ENCODE assay signal across 8 cellular contexts in genomic region chr7:151123485-151124204, GRCh38. TPM values are rescaled to one million over a fixed set of nuclear protein-coding genes. Genes with fewer than 3 reads are reported as not detected.
DNase-seq lines count a peak whose midpoint lies in the region; ATAC-seq, FAIRE-seq and TF ChIP-seq lines count a peak whose summit lies in the region.

No MANE protein-coding gene starts in this region.

- peaks cover 0 to 5% of the 10 kb centered on the region in 2 donors for H3K4me1 ChIP-seq in kidney (ENCODE audit: control insufficient read depth in 1 of 2, insufficient read depth in 1 of 2, low read depth in 1 of 2, low read length in 2 of 2)

- no peaks in the 10 kb centered on the region for H3K9me3 ChIP-seq in kidney (ENCODE audit: control insufficient read depth in 1 of 2, low read length in 2 of 2)

- H3K27ac ChIP-seq in kidney (ENCODE audit: low read depth in 2 of 2, low read length in 2 of 2): no peak overlapping the region

- peak; percentile 95 for TF ChIP-seq CTCF in WTC11 (IDR thresholded peaks at IDR 0.05)
- TF ChIP-seq CTCF in bronchial epithelial cell (IDR thresholded peaks at IDR 0.05; ENCODE audit: insufficient read depth, low read length, severe bottlenecking): peak; percentile 100
- TF ChIP-seq CTCF in kidney (IDR thresholded peaks at IDR 0.05; ENCODE audit: borderline replicate concordance, extremely low read depth, insufficient read depth): peak; percentile 100

- H3K27ac Mint-ChIP-seq in WTC11: peak overlapping the region; percentile 95

- peaks cover 31% of the 10 kb centered on the region for H3K4me1 Mint-ChIP-seq in WTC11

- DNase-seq in 8988T (peak; percentile 100), GM18507 (ENCODE audit: extremely low spot score, insufficient read length, low read depth) (peak; percentile 92), NCI-H2227 treated with DMSO at 0.1 percent for 48 hours (lab: John Stamatoyannopoulos, UW) (peak; percentile 94), WTC11 (ENCODE audit: low spot score) (peak; percentile 93), bronchial epithelial cell (ENCODE audit: low read depth) (peak; percentile 78), kidney (peak; percentile 93)
- peak; percentile 86 to 88 for DNase-seq in stimulated activated CD4-positive, alpha-beta T cell treated with anti-CD3 and anti-CD28 coated beads, Interleukin-2, amount 100 ng/mL, for 24 hours

- H3K4me3 Mint-ChIP-seq in WTC11: peak overlapping the region; percentile 30

- H3K9ac ChIP-seq in kidney (ENCODE audit: low read length in 2 of 2): no peak overlapping the region

- H3K4me3 ChIP-seq in bronchial epithelial cell (ENCODE audit: low read depth, low read length): no peak overlapping the region
- H3K4me3 ChIP-seq in kidney (ENCODE audit: low read length in 2 of 2): no peak overlapping the region

- peaks cover 5% of the 10 kb centered on the region; the same call in 1 of the 2 replicates for H3K27me3 Mint-ChIP-seq in WTC11 (ENCODE audit: low read depth)

- H3K36me3 ChIP-seq in bronchial epithelial cell (ENCODE audit: control insufficient read depth, insufficient read depth, low read length) (peaks cover 59% of the 10 kb centered on the region), kidney (ENCODE audit: control insufficient read depth in 1 of 2, insufficient read depth in 2 of 2, low read length in 2 of 2) (peaks cover 18 to 35% of the 10 kb centered on the region in 2 donors)

- no peaks in the 10 kb centered on the region for H3K27me3 ChIP-seq in bronchial epithelial cell (ENCODE audit: control insufficient read depth, insufficient read depth, low read length)

- CTCF ChIA-PET in WTC11 (lab: Charles Lee): interaction anchor here (0.6 to 4.2 kb wide), 48 partner anchors 8 to 324 kb away, joined by 3 to 65 read pairs (median 4); partner anchors contain the start of genes ABCB8, ABCF2, AGAP3 and ASIC3

- FAIRE-seq in GM18507 (lab: Jason Lieb, UNC) (peak; percentile 96), bronchial epithelial cell (lab: Jason Lieb, UNC) (peak; percentile 80), kidney (lab: Jason Lieb, UNC) (no peak)

- ATAC-seq in HG03097 (IDR thresholded peaks at IDR 0.05; ENCODE audit: low FRiP score, unreplicated experiment) (peak; percentile 72), WTC11 (peak; percentile 70)

- H3K36me3 Mint-ChIP-seq in WTC11: peaks cover 37% of the 10 kb centered on the region

- intact Hi-C loops in kidney (cut with DNase I): no loop called here

- POLR2A ChIA-PET in WTC11 (lab: Charles Lee): interaction anchor here (1.0 kb wide), 1 partner anchor 47 kb away, joined by 3 read pairs; no protein-coding TSS in a partner anchor

- H3K9me3 Mint-ChIP-seq in WTC11: no peaks in the 10 kb centered on the region

TF ChIP-seq in WTC11, 78 proteins besides CTCF, POLR2A, EP300 and RAD21 (continues in another document):
- TF ChIP-seq, protein P1, sequence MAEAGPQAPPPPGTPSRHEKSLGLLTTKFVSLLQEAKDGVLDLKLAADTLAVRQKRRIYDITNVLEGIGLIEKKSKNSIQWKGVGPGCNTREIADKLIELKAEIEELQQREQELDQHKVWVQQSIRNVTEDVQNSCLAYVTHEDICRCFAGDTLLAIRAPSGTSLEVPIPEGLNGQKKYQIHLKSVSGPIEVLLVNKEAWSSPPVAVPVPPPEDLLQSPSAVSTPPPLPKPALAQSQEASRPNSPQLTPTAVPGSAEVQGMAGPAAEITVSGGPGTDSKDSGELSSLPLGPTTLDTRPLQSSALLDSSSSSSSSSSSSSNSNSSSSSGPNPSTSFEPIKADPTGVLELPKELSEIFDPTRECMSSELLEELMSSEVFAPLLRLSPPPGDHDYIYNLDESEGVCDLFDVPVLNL (CRISPR knock-in tag; IDR thresholded peaks at IDR 0.05; ENCODE audit: borderline replicate concordance, low read depth): no peak
- TF ChIP-seq, protein P2, sequence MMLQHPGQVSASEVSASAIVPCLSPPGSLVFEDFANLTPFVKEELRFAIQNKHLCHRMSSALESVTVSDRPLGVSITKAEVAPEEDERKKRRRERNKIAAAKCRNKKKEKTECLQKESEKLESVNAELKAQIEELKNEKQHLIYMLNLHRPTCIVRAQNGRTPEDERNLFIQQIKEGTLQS (CRISPR knock-in tag; conservative IDR thresholded peaks at IDR 0.05): no peak
- TF ChIP-seq ZNF425 (CRISPR knock-in tag; conservative IDR thresholded peaks at IDR 0.05) (no peak), CREM (CRISPR knock-in tag; IDR thresholded peaks at IDR 0.05) (no peak), ZNF232 (CRISPR knock-in tag; IDR thresholded peaks at IDR 0.05) (no peak), GRHL2 (CRISPR knock-in tag; IDR thresholded peaks at IDR 0.05; ENCODE audit: insufficient replicate concordance, severe bottlenecking) (no peak)
- TF ChIP-seq, protein P3, sequence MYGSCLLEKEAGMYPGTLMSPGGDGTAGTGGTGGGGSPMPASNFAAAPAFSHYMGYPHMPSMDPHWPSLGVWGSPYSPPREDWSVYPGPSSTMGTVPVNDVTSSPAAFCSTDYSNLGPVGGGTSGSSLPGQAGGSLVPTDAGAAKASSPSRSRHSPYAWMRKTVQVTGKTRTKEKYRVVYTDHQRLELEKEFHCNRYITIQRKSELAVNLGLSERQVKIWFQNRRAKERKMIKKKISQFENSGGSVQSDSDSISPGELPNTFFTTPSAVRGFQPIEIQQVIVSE (CRISPR knock-in tag; IDR thresholded peaks at IDR 0.05; ENCODE audit: borderline replicate concordance): no peak
- TF ChIP-seq, protein P4, sequence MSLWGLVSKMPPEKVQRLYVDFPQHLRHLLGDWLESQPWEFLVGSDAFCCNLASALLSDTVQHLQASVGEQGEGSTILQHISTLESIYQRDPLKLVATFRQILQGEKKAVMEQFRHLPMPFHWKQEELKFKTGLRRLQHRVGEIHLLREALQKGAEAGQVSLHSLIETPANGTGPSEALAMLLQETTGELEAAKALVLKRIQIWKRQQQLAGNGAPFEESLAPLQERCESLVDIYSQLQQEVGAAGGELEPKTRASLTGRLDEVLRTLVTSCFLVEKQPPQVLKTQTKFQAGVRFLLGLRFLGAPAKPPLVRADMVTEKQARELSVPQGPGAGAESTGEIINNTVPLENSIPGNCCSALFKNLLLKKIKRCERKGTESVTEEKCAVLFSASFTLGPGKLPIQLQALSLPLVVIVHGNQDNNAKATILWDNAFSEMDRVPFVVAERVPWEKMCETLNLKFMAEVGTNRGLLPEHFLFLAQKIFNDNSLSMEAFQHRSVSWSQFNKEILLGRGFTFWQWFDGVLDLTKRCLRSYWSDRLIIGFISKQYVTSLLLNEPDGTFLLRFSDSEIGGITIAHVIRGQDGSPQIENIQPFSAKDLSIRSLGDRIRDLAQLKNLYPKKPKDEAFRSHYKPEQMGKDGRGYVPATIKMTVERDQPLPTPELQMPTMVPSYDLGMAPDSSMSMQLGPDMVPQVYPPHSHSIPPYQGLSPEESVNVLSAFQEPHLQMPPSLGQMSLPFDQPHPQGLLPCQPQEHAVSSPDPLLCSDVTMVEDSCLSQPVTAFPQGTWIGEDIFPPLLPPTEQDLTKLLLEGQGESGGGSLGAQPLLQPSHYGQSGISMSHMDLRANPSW (CRISPR knock-in tag; conservative IDR thresholded peaks at IDR 0.05; ENCODE audit: low read depth): no peak
- TF ChIP-seq, protein P5, sequence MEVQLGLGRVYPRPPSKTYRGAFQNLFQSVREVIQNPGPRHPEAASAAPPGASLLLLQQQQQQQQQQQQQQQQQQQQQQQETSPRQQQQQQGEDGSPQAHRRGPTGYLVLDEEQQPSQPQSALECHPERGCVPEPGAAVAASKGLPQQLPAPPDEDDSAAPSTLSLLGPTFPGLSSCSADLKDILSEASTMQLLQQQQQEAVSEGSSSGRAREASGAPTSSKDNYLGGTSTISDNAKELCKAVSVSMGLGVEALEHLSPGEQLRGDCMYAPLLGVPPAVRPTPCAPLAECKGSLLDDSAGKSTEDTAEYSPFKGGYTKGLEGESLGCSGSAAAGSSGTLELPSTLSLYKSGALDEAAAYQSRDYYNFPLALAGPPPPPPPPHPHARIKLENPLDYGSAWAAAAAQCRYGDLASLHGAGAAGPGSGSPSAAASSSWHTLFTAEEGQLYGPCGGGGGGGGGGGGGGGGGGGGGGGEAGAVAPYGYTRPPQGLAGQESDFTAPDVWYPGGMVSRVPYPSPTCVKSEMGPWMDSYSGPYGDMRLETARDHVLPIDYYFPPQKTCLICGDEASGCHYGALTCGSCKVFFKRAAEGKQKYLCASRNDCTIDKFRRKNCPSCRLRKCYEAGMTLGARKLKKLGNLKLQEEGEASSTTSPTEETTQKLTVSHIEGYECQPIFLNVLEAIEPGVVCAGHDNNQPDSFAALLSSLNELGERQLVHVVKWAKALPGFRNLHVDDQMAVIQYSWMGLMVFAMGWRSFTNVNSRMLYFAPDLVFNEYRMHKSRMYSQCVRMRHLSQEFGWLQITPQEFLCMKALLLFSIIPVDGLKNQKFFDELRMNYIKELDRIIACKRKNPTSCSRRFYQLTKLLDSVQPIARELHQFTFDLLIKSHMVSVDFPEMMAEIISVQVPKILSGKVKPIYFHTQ (CRISPR knock-in tag; IDR thresholded peaks at IDR 0.05): no peak

RNA-seq across cellular contexts. Expression of gene AGAP3, which starts 37.4 kb away (rescaled TPM):
- total RNA-seq in WTC11 (2021) (107 to 163 TPM (median 113 TPM) in 3 replicates), bronchial epithelial cell (52.7 and 61.1 TPM in 2 replicates), kidney (64.4 TPM)
- 35.8 TPM for polyA plus RNA-seq in kidney (ENCODE audit: insufficient read depth, low read depth, low replicate concordance)

RNA-seq across cellular contexts. Expression of gene TMUB1, which starts 40.4 kb away (rescaled TPM):
- total RNA-seq in WTC11 (2021) (61.3 to 72.8 TPM (median 62.5 TPM) in 3 replicates), bronchial epithelial cell (9.0 and 11.6 TPM in 2 replicates), kidney (36.9 TPM)
- 79.9 TPM for polyA plus RNA-seq in kidney (ENCODE audit: insufficient read depth, low read depth, low replicate concordance)

RNA-seq across cellular contexts. Expression of gene FASTK, which starts 43.0 kb away (rescaled TPM):
- 62.1 to 70.2 TPM (median 67.7 TPM) in 3 replicates for total RNA-seq in WTC11 (2021)
- 51.6 and 65.8 TPM in 2 replicates for total RNA-seq in bronchial epithelial cell
- total RNA-seq in kidney: 71.2 TPM
- polyA plus RNA-seq in kidney (ENCODE audit: insufficient read depth, low read depth, low replicate concordance): 116 TPM

RNA-seq across cellular contexts. Expression of gene GBX1, which starts 43.8 kb away (rescaled TPM):
- 0.27 to 0.55 TPM in 2 of 3 replicates, not detected in the other for total RNA-seq in WTC11 (2021)
- total RNA-seq in bronchial epithelial cell: not detected in 2 replicates
- total RNA-seq in kidney: not detected
- not detected for polyA plus RNA-seq in kidney (ENCODE audit: insufficient read depth, low read depth, low replicate concordance)
